In the genomic region with DNA sequence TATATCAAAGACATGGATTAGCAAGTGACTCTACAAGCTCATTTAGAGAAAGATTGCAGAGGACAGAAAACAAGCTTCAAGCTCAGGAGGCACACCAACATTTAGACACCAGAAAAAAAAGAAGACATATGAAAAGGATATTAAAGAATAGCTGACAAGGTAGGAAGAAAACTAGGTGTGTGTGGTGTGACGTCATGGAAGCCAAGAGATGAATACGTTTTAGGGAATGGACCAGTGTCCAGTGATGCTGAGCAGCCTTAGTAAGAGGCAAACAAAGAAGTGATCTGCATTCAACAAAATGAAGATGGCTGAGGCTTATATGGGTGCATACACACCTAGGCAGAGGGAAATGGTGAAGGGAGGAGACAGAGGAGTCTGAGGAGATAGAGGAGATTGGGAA, we compare ENCODE assay signal across 8 cellular contexts.
"Had no signal": no experiment of that assay in that cellular context is flagged by ENCODE, and none has a peak within 500 bp of the region (broad histone marks: within the 10 kb centered on the region; RNA-seq: fewer than 3 reads in every experiment).

No MANE protein-coding gene starts in this region.

- H3K36me3 Mint-ChIP-seq: IgD-negative memory B cell had no signal

- ATAC-seq: K562 had no signal

- H3K4me3 ChIP-seq: K562 had no signal

- H3K27ac ChIP-seq: HL-60, KMS-11 had no signal

- H3K4me3 Mint-ChIP-seq: IgD-negative memory B cell had no signal

- H3K9ac ChIP-seq: KMS-11 had no signal

- FAIRE-seq: HTR-8/SVneo, K562 had no signal

- H3K4me1 Mint-ChIP-seq: IgD-negative memory B cell had no signal

- DNase-seq: IMR-90, KBM-7, KG1 had no signal

- H3K4me2 ChIP-seq: KMS-11 had no signal

- H3K27me3 Mint-ChIP-seq: IgD-negative memory B cell had no signal
